ENCODE assay signal across 30 cellular contexts in genomic region chr7:84668116-84668515, GRCh38.
"Had no signal": no experiment of that assay in that cellular context is flagged by ENCODE, and none has a peak within 500 bp of the region (broad histone marks: within the 10 kb centered on the region; RNA-seq: fewer than 3 reads in every experiment).

No MANE protein-coding gene starts in this region.

- H3K9me3 ChIP-seq: neutrophil, ovary, psoas muscle, right lobe of liver, stomach, thoracic aorta, thyroid gland, tibial nerve, upper lobe of left lung, vagina had no signal

- ATAC-seq: naive thymus-derived CD4-positive, alpha-beta T cell; natural killer cell; psoas muscle; right cardiac atrium; right lobe of liver; stimulated activated effector memory CD8-positive, alpha-beta T cell treated with anti-CD3 and anti-CD28 coated beads, Interleukin-12 subunit alpha, Interleukin-12 subunit beta, amount 100 ng/mL, for 72 hours; stimulated activated naive B cell treated with anti-CD40 and anti-IgM and Interleukin-4, amounts not matched to agents 10 μg/mL and 1 μg/mL and 100 μg/mL, for 72 hours had no signal

- H3K4me1 ChIP-seq: parathyroid adenoma, psoas muscle, right lobe of liver, stomach, thyroid gland, tibial nerve, vagina had no signal

- H3K4me3 Mint-ChIP-seq: naive thymus-derived CD4-positive, alpha-beta T cell; natural killer cell; nephron; neural crest cell; stimulated activated effector memory CD8-positive, alpha-beta T cell treated with anti-CD3 and anti-CD28 coated beads, Interleukin-12 subunit alpha, Interleukin-12 subunit beta, amount 100 ng/mL, for 72 hours; stimulated activated naive B cell treated with anti-CD40 and anti-IgM and Interleukin-4, amounts not matched to agents 10 μg/mL and 1 μg/mL and 100 μg/mL, for 72 hours; stimulated activated naive CD8-positive, alpha-beta T cell treated with anti-CD3 and anti-CD28 coated beads, Interleukin-15, Interleukin-2, amounts not matched to agents 100 ng/mL and 50 ng/mL, for 24 hours had no signal

- H3K4me3 ChIP-seq: ovary, psoas muscle, right lobe of liver, skin epidermis, smooth muscle cell, stomach, thoracic aorta, thyroid gland, tibial nerve, upper lobe of left lung, vagina had no signal

- H3K27ac Mint-ChIP-seq: naive thymus-derived CD4-positive, alpha-beta T cell; natural killer cell; nephron; progenitor cell of endocrine pancreas; stimulated activated effector memory CD8-positive, alpha-beta T cell treated with anti-CD3 and anti-CD28 coated beads, Interleukin-12 subunit alpha, Interleukin-12 subunit beta, amount 100 ng/mL, for 72 hours; stimulated activated naive B cell treated with anti-CD40 and anti-IgM and Interleukin-4, amounts not matched to agents 10 μg/mL and 1 μg/mL and 100 μg/mL, for 72 hours; stimulated activated naive CD8-positive, alpha-beta T cell treated with anti-CD3 and anti-CD28 coated beads, Interleukin-15, Interleukin-2, amounts not matched to agents 100 ng/mL and 50 ng/mL, for 24 hours had no signal

- H3K36me3 Mint-ChIP-seq: naive thymus-derived CD4-positive, alpha-beta T cell; natural killer cell; stimulated activated effector memory CD8-positive, alpha-beta T cell treated with anti-CD3 and anti-CD28 coated beads, Interleukin-12 subunit alpha, Interleukin-12 subunit beta, amount 100 ng/mL, for 72 hours; stimulated activated naive B cell treated with anti-CD40 and anti-IgM and Interleukin-4, amounts not matched to agents 10 μg/mL and 1 μg/mL and 100 μg/mL, for 72 hours had no signal

- H3K9me3 Mint-ChIP-seq: nephron; neural crest cell; stimulated activated naive B cell treated with anti-CD40 and anti-IgM and Interleukin-4, amounts not matched to agents 10 μg/mL and 1 μg/mL and 100 μg/mL, for 72 hours; stimulated activated naive CD8-positive, alpha-beta T cell treated with anti-CD3 and anti-CD28 coated beads, Interleukin-15, Interleukin-2, amounts not matched to agents 100 ng/mL and 50 ng/mL, for 24 hours had no signal

- DNase-seq: naive thymus-derived CD4-positive, alpha-beta T cell; natural killer cell; occipital lobe; ovary; posterior cingulate gyrus; psoas muscle; right cardiac atrium; right lobe of liver; stimulated activated CD4-positive, alpha-beta T cell treated with anti-CD3 and anti-CD28 coated beads, Interleukin-15, amount 100 ng/mL, for 24 hours; stimulated activated CD4-positive, alpha-beta T cell treated with anti-CD3 and anti-CD28 coated beads, Interleukin-2, amount 100 ng/mL, for 24 hours; stimulated activated CD4-positive, alpha-beta T cell treated with anti-CD3 and anti-CD28 coated beads, Interleukin-2, amount 100 ng/mL, for 48 hours; stimulated activated CD4-positive, alpha-beta T cell treated with anti-CD3 and anti-CD28 coated beads, Interleukin-4, amount 100 ng/mL, for 24 hours; stimulated activated naive B cell treated with anti-CD40 and anti-IgM and Interleukin-4, amounts not matched to agents 10 μg/mL and 1 μg/mL and 100 μg/mL, for 72 hours; stimulated activated naive CD4-positive, alpha-beta T cell treated with Interleukin-2 at 50 U/mL for 16 hours; stomach; thyroid gland; trophoblast cell; upper lobe of left lung had no signal

- H3K27me3 ChIP-seq: neutrophil, ovary, right lobe of liver, stomach, thyroid gland, tibial nerve, upper lobe of left lung, vagina had no signal

- H3K27me3 Mint-ChIP-seq: naive thymus-derived CD4-positive, alpha-beta T cell; progenitor cell of endocrine pancreas; stimulated activated naive B cell treated with anti-CD40 and anti-IgM and Interleukin-4, amounts not matched to agents 10 μg/mL and 1 μg/mL and 100 μg/mL, for 72 hours; stimulated activated naive CD8-positive, alpha-beta T cell treated with anti-CD3 and anti-CD28 coated beads, Interleukin-15, Interleukin-2, amounts not matched to agents 100 ng/mL and 50 ng/mL, for 24 hours had no signal

- H3K27ac ChIP-seq: neutrophil, ovary, parathyroid adenoma, psoas muscle, right lobe of liver, skin epidermis, stomach, thoracic aorta, thyroid gland, tibial nerve, upper lobe of left lung, vagina had no signal

- H3K4me1 Mint-ChIP-seq: naive thymus-derived CD4-positive, alpha-beta T cell; natural killer cell; stimulated activated effector memory CD8-positive, alpha-beta T cell treated with anti-CD3 and anti-CD28 coated beads, Interleukin-12 subunit alpha, Interleukin-12 subunit beta, amount 100 ng/mL, for 72 hours; stimulated activated naive B cell treated with anti-CD40 and anti-IgM and Interleukin-4, amounts not matched to agents 10 μg/mL and 1 μg/mL and 100 μg/mL, for 72 hours had no signal

- H3K36me3 ChIP-seq: neutrophil, ovary, right lobe of liver, stomach, thoracic aorta, thyroid gland, tibial nerve, upper lobe of left lung, vagina had no signal
